Comparison of ENCODE assay signal across 1 cellular context in the genomic region with DNA sequence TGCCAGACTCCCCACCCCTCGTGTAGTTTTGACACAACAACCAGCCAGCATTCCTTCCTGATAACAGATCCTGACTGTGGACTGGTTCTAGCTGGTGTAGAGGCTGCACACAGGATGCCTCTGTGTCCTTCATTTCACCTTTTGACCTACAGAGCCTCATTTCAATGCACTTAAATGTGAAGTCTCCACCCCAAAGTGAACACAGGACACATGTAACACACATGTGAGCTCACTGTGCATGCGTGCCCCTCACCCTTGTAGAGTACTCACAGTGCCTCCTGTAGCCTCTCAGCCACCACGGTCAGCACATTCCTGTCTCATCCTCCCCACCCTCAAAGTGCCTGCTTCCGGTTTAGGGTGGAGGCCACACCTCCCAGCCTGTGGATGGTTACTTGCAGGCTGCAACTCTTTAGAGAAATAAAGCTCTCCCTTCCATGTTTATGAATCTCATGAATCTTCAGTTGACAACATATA.
TF ChIP-seq lines count a peak whose summit lies in the region.

No MANE protein-coding gene starts in this region.

TF ChIP-seq in HCT116, 20 proteins besides CTCF, POLR2A, EP300 and RAD21 (continued from another document):
- TF ChIP-seq REST (IDR thresholded peaks at IDR 0.05; ENCODE audit: low read depth) (no peak), CBX3 (IDR thresholded peaks at IDR 0.05; ENCODE audit: low read depth) (no peak), YY1 (IDR thresholded peaks at IDR 0.05; ENCODE audit: extremely low read depth, insufficient replicate concordance, low read depth, low read length) (no peak), SIN3A (IDR thresholded peaks at IDR 0.05; ENCODE audit: low read depth) (no peak), ZFX (IDR thresholded peaks at IDR 0.05) (no peak), SP1 (IDR thresholded peaks at IDR 0.05; ENCODE audit: low read depth) (no peak), EZH2phosphoT487 (IDR thresholded peaks at IDR 0.05; ENCODE audit: borderline replicate concordance) (no peak), SRF (IDR thresholded peaks at IDR 0.05; ENCODE audit: low read depth) (no peak), FOSL1 (IDR thresholded peaks at IDR 0.05; ENCODE audit: low read depth) (no peak)
- TF ChIP-seq, protein P1, sequence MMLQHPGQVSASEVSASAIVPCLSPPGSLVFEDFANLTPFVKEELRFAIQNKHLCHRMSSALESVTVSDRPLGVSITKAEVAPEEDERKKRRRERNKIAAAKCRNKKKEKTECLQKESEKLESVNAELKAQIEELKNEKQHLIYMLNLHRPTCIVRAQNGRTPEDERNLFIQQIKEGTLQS (IDR thresholded peaks at IDR 0.05), result no peak
